In the genomic region with DNA sequence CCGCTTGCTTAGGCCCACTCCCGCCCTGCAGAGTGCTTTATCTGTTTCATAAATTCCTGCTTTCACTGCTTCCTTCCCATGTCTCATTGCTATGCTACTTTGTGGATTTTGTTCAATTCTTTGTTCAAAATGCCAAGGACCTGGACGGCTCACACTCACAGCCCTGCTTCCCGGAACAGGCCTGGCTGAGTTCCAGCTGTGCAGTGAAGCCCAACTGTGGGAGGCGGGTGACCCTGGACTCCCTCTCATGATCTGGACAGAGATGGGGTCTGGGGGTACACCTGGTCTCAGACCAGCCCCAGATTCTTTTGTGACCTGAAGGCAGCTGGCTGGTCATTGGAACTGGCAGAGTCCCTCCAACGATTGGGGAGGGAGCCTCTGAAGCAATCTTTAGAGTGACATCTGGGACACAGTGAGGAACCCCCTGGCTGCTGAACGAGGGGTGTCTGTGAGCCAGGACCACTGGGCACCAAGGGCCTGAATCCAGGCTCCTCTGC, we compare ENCODE assay signal across 11 cellular contexts. TPM values are rescaled to one million over a fixed set of nuclear protein-coding genes. Genes with fewer than 3 reads are reported as not detected.
DNase-seq lines count a peak whose midpoint lies in the region; ATAC-seq and TF ChIP-seq lines count a peak whose summit lies in the region.
"Not testable (repeated sequence)": the region's sequence is repeated elsewhere in the genome, so short reads cannot be mapped to it uniquely, and the experiment has no call there.
"Had no signal": no experiment of that assay in that cellular context is flagged by ENCODE, and none has a peak within 500 bp of the region (broad histone marks: within the 10 kb centered on the region; RNA-seq: fewer than 3 reads in every experiment).

No MANE protein-coding gene starts in this region.

- not testable (repeated sequence) for H3K27me3 ChIP-seq in sigmoid colon

- H3K27ac ChIP-seq in coronary artery, result peak overlapping the region in 1 of 2 donors; percentile 35
- H3K27ac ChIP-seq in sigmoid colon, result not testable (repeated sequence)

- H3K27me3 Mint-ChIP-seq in activated T-helper 17 cell treated with anti-CD3 and anti-CD28 coated beads, Interleukin-2, amount 50 U/mL, for 72 hours; nephron (ENCODE audit: low read depth): not testable (repeated sequence)

- H3K4me3 Mint-ChIP-seq in activated T-helper 17 cell treated with anti-CD3 and anti-CD28 coated beads, Interleukin-2, amount 50 U/mL, for 72 hours; nephron: not testable (repeated sequence)

- TF ChIP-seq CTCF in coronary artery (IDR thresholded peaks at IDR 0.05); nephron (IDR thresholded peaks at IDR 0.05; ENCODE audit: unreplicated experiment in 3 of 3); sigmoid colon (IDR thresholded peaks at IDR 0.05): not testable (repeated sequence)

- H3K36me3 ChIP-seq in sigmoid colon, result not testable (repeated sequence)

- not testable (repeated sequence) for H3K36me3 Mint-ChIP-seq in activated T-helper 17 cell treated with anti-CD3 and anti-CD28 coated beads, Interleukin-2, amount 50 U/mL, for 72 hours (ENCODE audit: low read depth); nephron (ENCODE audit: low read depth)

- H3K9me3 ChIP-seq in sigmoid colon, result not testable (repeated sequence)

- H3K4me1 Mint-ChIP-seq in activated T-helper 17 cell treated with anti-CD3 and anti-CD28 coated beads, Interleukin-2, amount 50 U/mL, for 72 hours, result not testable (repeated sequence)
- H3K4me1 Mint-ChIP-seq in nephron, result peaks cover 10% of the 10 kb centered on the region

- H3K27ac Mint-ChIP-seq in activated T-helper 17 cell treated with anti-CD3 and anti-CD28 coated beads, Interleukin-2, amount 50 U/mL, for 72 hours, result not testable (repeated sequence)
- H3K27ac Mint-ChIP-seq in nephron, result peak overlapping the region; percentile 85 to 87 (median 86)

- TF ChIP-seq EP300 in sigmoid colon (IDR thresholded peaks at IDR 0.05), result not testable (repeated sequence)

- DNase-seq in HK-2 (ENCODE audit: unreplicated experiment) (peak; percentile 66), coronary artery (ENCODE audit: low spot score) (peak; percentile 59), glomerular endothelial cell (ENCODE audit: extremely low read depth, low read depth, low spot score) (peak; percentile 47), left kidney (ENCODE audit: low read depth, low spot score) (peak; percentile 89), sigmoid colon (peak; percentile 60)

- H3K4me3 ChIP-seq in coronary artery, sigmoid colon: not testable (repeated sequence)

- 71 to 79% methylated on average over 7 of the region's 7 CpGs for WGBS in sigmoid colon, 2 donors

- peaks cover 0 to 24% (median 7%) of the 10 kb centered on the region in 4 donors for H3K4me1 ChIP-seq in sigmoid colon

- ATAC-seq in activated T-helper 17 cell treated with anti-CD3 and anti-CD28 coated beads, Interleukin-2, amount 50 U/mL, for 72 hours (replicated peaks), result peak; percentile 19

- TF ChIP-seq POLR2A in sigmoid colon (IDR thresholded peaks at IDR 0.05), result not testable (repeated sequence)

- H3K9me3 Mint-ChIP-seq in activated T-helper 17 cell treated with anti-CD3 and anti-CD28 coated beads, Interleukin-2, amount 50 U/mL, for 72 hours; nephron: not testable (repeated sequence)

- intact Hi-C loops in sigmoid colon (cut with DNase I), result not testable (repeated sequence)

RNA-seq across cellular contexts. Expression of a gene that starts 20.5 kb away (rescaled TPM):
- 1 to 10 TPM; 2.4 to 3.2 TPM for total RNA-seq in activated T-helper 17 cell treated with anti-CD3 and anti-CD28 coated beads, Interleukin-2, amount 50 U/mL, for 72 hours
- total RNA-seq in glomerular endothelial cell, result 0.39 and 1.4 TPM in 2 replicates
- total RNA-seq in sigmoid colon, result 1 to 10 TPM in 3 of 4 donors, not detected in 1; 1.1 to 9.1 (median 1.6) TPM
- polyA plus RNA-seq in sigmoid colon, result 10 to 100 TPM in 1 of 3 donors, 1 to 10 TPM in 2; 1.8 to 27.1 (median 4.2) TPM
- total RNA-seq: G401, RPMI7951 had no signal

RNA-seq across cellular contexts. Expression of a gene that starts 24.7 kb away (rescaled TPM):
- 1 to 10 TPM; 1.2 to 2.0 TPM for total RNA-seq in activated T-helper 17 cell treated with anti-CD3 and anti-CD28 coated beads, Interleukin-2, amount 50 U/mL, for 72 hours
- total RNA-seq in glomerular endothelial cell (0.58 TPM in 1 of 2 replicates, not detected in the other), sigmoid colon (1 to 10 TPM in 1 of 4 donors, under 1 TPM in 1, not detected in 2; 0.49 to 1.7 TPM)
- polyA plus RNA-seq in sigmoid colon, result under 1 TPM in 1 of 3 donors, not detected in 2; 0.83 TPM
- total RNA-seq: LHCN-M2, RPMI7951, urinary bladder had no signal
